Comparison of ENCODE assay signal across 9 cellular contexts in genomic region chr10:31288001-31288400, GRCh38. TPM values are rescaled to one million over a fixed set of nuclear protein-coding genes. Genes with fewer than 3 reads are reported as not detected.
A peak's percentile ranks its signal among the peaks of the same experiment; 100 is the strongest.
DNase-seq lines count a peak whose midpoint lies in the region; TF ChIP-seq lines count a peak whose summit lies in the region.
"Had no signal": no experiment of that assay in that cellular context is flagged by ENCODE, and none has a peak within 500 bp of the region (broad histone marks: within the 10 kb centered on the region; RNA-seq: fewer than 3 reads in every experiment).

No MANE protein-coding gene starts in this region.

- TF ChIP-seq CTCF in MCF 10A (IDR thresholded peaks at IDR 0.05; ENCODE audit: unreplicated experiment), result no peak

- no peak overlapping the region for H3K27ac Mint-ChIP-seq in MCF 10A (ENCODE audit: low read depth, unreplicated experiment)

- no peaks in the 10 kb centered on the region for H3K36me3 Mint-ChIP-seq in MCF 10A (ENCODE audit: insufficient read depth, unreplicated experiment)
- H3K36me3 Mint-ChIP-seq: CD4-positive, CD25-positive, alpha-beta regulatory T cell had no signal

- POLR2A ChIA-PET in MCF 10A (lab: Yijun Ruan, JAX), result no interaction called here

- peak; percentile 23 for DNase-seq in GM04504 (ENCODE audit: low read depth)
- peak; percentile 58 for DNase-seq in fibroblast of peridontal ligament (ENCODE audit: extremely low read depth)
- peak; percentile 26 for DNase-seq in myocyte (ENCODE audit: low read depth)
- DNase-seq in NCI-H2107 (lab: John Stamatoyannopoulos, UW), result no peak
- no peak for DNase-seq in cerebellar cortex (ENCODE audit: low spot score)
- DNase-seq in MCF 10A (ENCODE audit: unreplicated experiment), result no peak
- DNase-seq: CD4-positive, CD25-positive, alpha-beta regulatory T cell; DMS53; IMR-90 had no signal

- intact Hi-C loops in MCF 10A (cut with micrococcal nuclease), result no loop called here

- no peaks in the 10 kb centered on the region for H3K9me3 Mint-ChIP-seq in MCF 10A (ENCODE audit: unreplicated experiment)

- no peaks in the 10 kb centered on the region for H3K27me3 Mint-ChIP-seq in MCF 10A (ENCODE audit: insufficient read depth, unreplicated experiment)

- H3K4me3 Mint-ChIP-seq in MCF 10A (ENCODE audit: unreplicated experiment), result no peak overlapping the region
- H3K4me3 Mint-ChIP-seq: CD4-positive, CD25-positive, alpha-beta regulatory T cell had no signal

- no peaks in the 10 kb centered on the region for H3K4me1 Mint-ChIP-seq in MCF 10A (ENCODE audit: insufficient read depth, unreplicated experiment)
- H3K4me1 Mint-ChIP-seq: CD4-positive, CD25-positive, alpha-beta regulatory T cell had no signal

- CTCF ChIA-PET in MCF 10A (lab: Yijun Ruan, JAX), result no interaction called here

- no TSS peak for BruUV-seq in MCF 10A (replicated peaks; lab: Mats Ljungman, UMichigan)

RNA-seq across cellular contexts. Expression of gene ZEB1, which starts 31.0 kb away (rescaled TPM):
- total RNA-seq in myocyte, result 147 and 186 TPM in 2 replicates
- polyA plus RNA-seq in myocyte (2012), result 31.5 TPM
- total RNA-seq in MCF 10A (2022), result 15.1 and 20.6 TPM in 2 replicates

Comparison
In these comparisons a context has a peak if more than half of its experiments do, and no peak if none do; other contexts are left out.
1. DNase-seq: peak in GM04504 (single experiment), fibroblast of peridontal ligament (single experiment) and myocyte (single experiment); none in NCI-H2107 (single experiment), cerebellar cortex (single experiment) and MCF 10A (single experiment).